ENCODE assay signal across 11 cellular contexts in genomic region chr15:31330836-31331235, GRCh38. TPM values are rescaled to one million over a fixed set of nuclear protein-coding genes. Genes with fewer than 3 reads are reported as not detected.
DNase-seq lines count a peak whose midpoint lies in the region; ATAC-seq lines count a peak whose summit lies in the region.
"Had no signal": no experiment of that assay in that cellular context is flagged by ENCODE, and none has a peak within 500 bp of the region (broad histone marks: within the 10 kb centered on the region; RNA-seq: fewer than 3 reads in every experiment).

No MANE protein-coding gene starts in this region.

- no peak overlapping the region for H3K27ac Mint-ChIP-seq in activated CD4-positive, alpha-beta T cell treated with anti-CD3 and anti-CD28 coated beads, Interleukin-2, amount 10 ng/mL, durations not matched to agents 24 days and 14 days
- peak overlapping the region; percentile 61 for H3K27ac Mint-ChIP-seq in activated CD4-positive, alpha-beta memory T cell treated with anti-CD3 and anti-CD28 coated beads for 36 hours
- H3K27ac Mint-ChIP-seq in immature natural killer cell, result peak overlapping the region; percentile 94 to 99 (median 96)

- H3K9me3 Mint-ChIP-seq in activated CD4-positive, alpha-beta T cell treated with anti-CD3 and anti-CD28 coated beads, Interleukin-2, amount 10 ng/mL, durations not matched to agents 24 days and 14 days, result no peaks in the 10 kb centered on the region
- H3K9me3 Mint-ChIP-seq in activated CD4-positive, alpha-beta memory T cell treated with anti-CD3 and anti-CD28 coated beads for 36 hours, result no peaks in the 10 kb centered on the region
- no peaks in the 10 kb centered on the region for H3K9me3 Mint-ChIP-seq in immature natural killer cell

- intact Hi-C loops in activated CD4-positive, alpha-beta T cell treated with anti-CD3 and anti-CD28 coated beads, Interleukin-2, amount 10 ng/mL, durations not matched to agents 24 days and 14 days (cut with micrococcal nuclease), result no loop called here
- intact Hi-C loops in activated CD4-positive, alpha-beta memory T cell treated with anti-CD3 and anti-CD28 coated beads for 36 hours (cut with micrococcal nuclease), result no loop called here

- CTCF ChIA-PET in activated CD4-positive, alpha-beta memory T cell treated with anti-CD3 and anti-CD28 coated beads for 36 hours (lab: Charles Lee), result interaction anchor here (0.9 kb wide), 1 partner anchor 116 kb away, joined by 3 read pairs; no protein-coding TSS in a partner anchor

- peaks cover 63% of the 10 kb centered on the region for H3K4me1 Mint-ChIP-seq in activated CD4-positive, alpha-beta T cell treated with anti-CD3 and anti-CD28 coated beads, Interleukin-2, amount 10 ng/mL, durations not matched to agents 24 days and 14 days
- peaks cover 64% of the 10 kb centered on the region for H3K4me1 Mint-ChIP-seq in activated CD4-positive, alpha-beta memory T cell treated with anti-CD3 and anti-CD28 coated beads for 36 hours (ENCODE audit: low read depth)
- H3K4me1 Mint-ChIP-seq in immature natural killer cell, result peaks cover 73% of the 10 kb centered on the region in 2 donors

- peaks cover 32% of the 10 kb centered on the region for H3K36me3 Mint-ChIP-seq in activated CD4-positive, alpha-beta T cell treated with anti-CD3 and anti-CD28 coated beads, Interleukin-2, amount 10 ng/mL, durations not matched to agents 24 days and 14 days (ENCODE audit: low read depth)
- H3K36me3 Mint-ChIP-seq in activated CD4-positive, alpha-beta memory T cell treated with anti-CD3 and anti-CD28 coated beads for 36 hours, result peaks cover 19% of the 10 kb centered on the region
- peaks cover 0 to 3% (median 0%) of the 10 kb centered on the region in 3 donors for H3K36me3 Mint-ChIP-seq in immature natural killer cell

- no peaks in the 10 kb centered on the region for H3K27me3 Mint-ChIP-seq in activated CD4-positive, alpha-beta T cell treated with anti-CD3 and anti-CD28 coated beads, Interleukin-2, amount 10 ng/mL, durations not matched to agents 24 days and 14 days
- no peaks in the 10 kb centered on the region for H3K27me3 Mint-ChIP-seq in activated CD4-positive, alpha-beta memory T cell treated with anti-CD3 and anti-CD28 coated beads for 36 hours
- peaks cover 15 to 46% (median 24%) of the 10 kb centered on the region in 3 donors for H3K27me3 Mint-ChIP-seq in immature natural killer cell (ENCODE audit: low read depth in 3 of 3)

- DNase-seq in activated CD4-positive, alpha-beta T cell treated with anti-CD3 and anti-CD28 coated beads, Interleukin-2, amount 10 ng/mL, durations not matched to agents 24 days and 14 days, result no peak
- no peak for DNase-seq in activated CD4-positive, alpha-beta T cell treated with anti-CD3 and anti-CD28 coated beads for 1 hour
- DNase-seq in activated CD4-positive, alpha-beta memory T cell treated with anti-CD3 and anti-CD28 coated beads for 36 hours, result no peak
- no peak for DNase-seq in immature natural killer cell
- no peak for DNase-seq in NCI-H526 treated with DMSO at 0.1 percent for 48 hours (lab: John Stamatoyannopoulos, UW)
- DNase-seq: activated CD4-positive, alpha-beta T cell treated with anti-CD3 and anti-CD28 coated beads, Interleukin-2, amount 50 U/mL, for 4 hours; erythroblast; NCI-H446 treated with DMSO at 0.1 percent for 48 hours had no signal

- no peak for ATAC-seq in GM19351 (IDR thresholded peaks at IDR 0.05; ENCODE audit: unreplicated experiment)
- ATAC-seq in HG02571 (IDR thresholded peaks at IDR 0.05; ENCODE audit: unreplicated experiment), result no peak

- POLR2A ChIA-PET in activated CD4-positive, alpha-beta memory T cell treated with anti-CD3 and anti-CD28 coated beads for 36 hours (lab: Charles Lee), result interaction anchor here (1.1 to 3.0 kb wide), 2 partner anchors 12 to 16 kb away, joined by 3 to 18 read pairs; no protein-coding TSS in a partner anchor

- H3K4me3 Mint-ChIP-seq in activated CD4-positive, alpha-beta T cell treated with anti-CD3 and anti-CD28 coated beads, Interleukin-2, amount 10 ng/mL, durations not matched to agents 24 days and 14 days, result peak overlapping the region; percentile 98
- peak overlapping the region; percentile 49 for H3K4me3 Mint-ChIP-seq in activated CD4-positive, alpha-beta memory T cell treated with anti-CD3 and anti-CD28 coated beads for 36 hours
- H3K4me3 Mint-ChIP-seq in immature natural killer cell, result peak overlapping the region; percentile 94 to 98 (median 97)

- H3K27ac ChIP-seq in temporal lobe (ENCODE audit: low read depth, low read length), result peak overlapping the region; percentile 50

RNA-seq across cellular contexts. Expression of gene KLF13, which starts 4.2 kb away (rescaled TPM):
- total RNA-seq in activated CD4-positive, alpha-beta T cell treated with anti-CD3 and anti-CD28 coated beads, Interleukin-2, amount 10 ng/mL, durations not matched to agents 24 days and 14 days, result 122 and 135 TPM in 2 replicates
- total RNA-seq in activated CD4-positive, alpha-beta memory T cell treated with anti-CD3 and anti-CD28 coated beads for 36 hours, result 100 to 1,000 TPM; 134 to 145 TPM
- 10 to 100 TPM; 24.7 to 89.9 (median 47.2) TPM for polyA plus RNA-seq in immature natural killer cell
- total RNA-seq in temporal lobe, result 27.8 TPM
